In the genomic region with DNA sequence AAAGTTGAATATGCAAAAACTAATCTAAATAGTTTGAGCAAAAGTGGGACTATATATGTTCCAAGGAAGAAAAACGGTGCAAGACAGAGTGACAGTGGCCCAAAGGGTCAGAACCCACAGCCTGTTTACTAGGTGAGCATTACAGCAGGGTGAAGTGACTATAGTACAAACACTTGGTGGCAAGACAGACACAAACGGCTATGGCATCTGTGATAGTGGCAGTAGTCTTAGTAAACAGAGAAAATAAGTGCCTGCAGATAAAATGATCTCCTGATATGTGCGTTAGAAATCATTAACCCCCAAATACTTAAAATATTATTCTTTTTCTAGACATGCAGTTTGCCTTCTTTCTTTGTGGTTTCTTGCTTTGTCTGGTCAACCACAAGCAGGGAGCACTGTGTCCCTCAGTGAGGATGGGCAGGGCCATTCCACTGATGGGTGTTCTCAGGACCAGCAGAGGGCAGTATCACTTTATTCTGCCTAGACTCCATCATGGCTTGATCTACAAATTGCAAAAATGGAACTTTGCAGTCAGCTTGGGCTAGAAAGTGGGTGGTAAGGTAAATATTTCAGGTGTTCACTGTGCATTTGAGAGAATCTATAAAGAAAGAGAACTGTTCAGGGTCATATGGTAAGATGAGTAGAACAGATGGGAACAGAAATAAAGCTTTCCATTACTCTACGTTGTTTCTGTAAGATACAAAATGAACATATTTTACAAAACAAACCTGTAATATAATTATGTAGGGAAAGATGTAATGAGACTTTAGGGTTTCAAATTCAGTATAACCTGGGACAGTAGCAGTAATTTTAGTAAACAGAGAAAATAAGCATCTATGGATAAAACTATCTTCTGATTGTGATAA, we compare ENCODE assay signal across 8 cellular contexts.
A peak's percentile ranks its signal among the peaks of the same experiment; 100 is the strongest.
DNase-seq lines count a peak whose midpoint lies in the region; ATAC-seq and TF ChIP-seq lines count a peak whose summit lies in the region.

No MANE protein-coding gene starts in this region.

- H3K27ac ChIP-seq in WERI-Rb-1, result no peak overlapping the region

- peak; percentile 53 for DNase-seq in AG09309 (ENCODE audit: low read depth)
- peak; percentile 7 for DNase-seq in NCI-H2107 (lab: John Stamatoyannopoulos, UW)
- peak; percentile 60 for DNase-seq in WERI-Rb-1
- DNase-seq in dermis blood vessel endothelial cell, result peak; percentile 79
- DNase-seq in lung microvascular endothelial cell (ENCODE audit: low read depth in 2 of 2), result peak; percentile 66 to 82
- peak; percentile 56 for DNase-seq in stimulated activated naive CD8-positive, alpha-beta T cell treated with anti-CD3 and anti-CD28 coated beads, Interleukin-15, Interleukin-2, amounts not matched to agents 100 U/mL and 50 U/mL, for 24 hours

- H3K36me3 ChIP-seq in WERI-Rb-1, result no peaks in the 10 kb centered on the region; the same call in 1 of the 2 replicates

- H3K4me3 ChIP-seq in AG09309 (ENCODE audit: control insufficient read depth, low read depth, low read length), result no peak overlapping the region
- no peak overlapping the region for H3K4me3 ChIP-seq in WERI-Rb-1 (ENCODE audit: low read depth, low read length)

- no peaks in the 10 kb centered on the region for H3K9me3 ChIP-seq in WERI-Rb-1 (ENCODE audit: severe bottlenecking)

- TF ChIP-seq CTCF in AG09309 (IDR thresholded peaks at IDR 0.05; ENCODE audit: control insufficient read depth, insufficient read depth, low read depth, low read length, missing control alignments) (peak; percentile 76), WERI-Rb-1 (IDR thresholded peaks at IDR 0.05; ENCODE audit: low read depth, low read length) (peak; percentile 84)

- ATAC-seq in GM18508 (IDR thresholded peaks at IDR 0.05; ENCODE audit: insufficient read depth, unreplicated experiment) (peak; percentile 68), HG02970 (IDR thresholded peaks at IDR 0.05; ENCODE audit: low FRiP score, unreplicated experiment) (peak; percentile 74)
- peak; percentile 55 for ATAC-seq in stimulated activated naive CD8-positive, alpha-beta T cell treated with anti-CD3 and anti-CD28 coated beads, Interleukin-15, Interleukin-2, amounts not matched to agents 100 U/mL and 50 U/mL, for 24 hours

- H3K27me3 ChIP-seq in WERI-Rb-1 (ENCODE audit: insufficient read depth, low read depth, severe bottlenecking), result no peaks in the 10 kb centered on the region

Comparison
In these comparisons a context has a peak if more than half of its experiments do, and no peak if none do; other contexts are left out.
1. DNase-seq: peak in every context shown above with its lines; median percentile 79 in dermis blood vessel endothelial cell; 74 in lung microvascular endothelial cell; 60 in WERI-Rb-1; 56 in stimulated activated naive CD8-positive, alpha-beta T cell treated with anti-CD3 and anti-CD28 coated beads, Interleukin-15, Interleukin-2, amounts not matched to agents 100 U/mL and 50 U/mL, for 24 hours; 53 in AG09309; 7 in NCI-H2107.